ENCODE assay signal across 11 cellular contexts in the genomic region with DNA sequence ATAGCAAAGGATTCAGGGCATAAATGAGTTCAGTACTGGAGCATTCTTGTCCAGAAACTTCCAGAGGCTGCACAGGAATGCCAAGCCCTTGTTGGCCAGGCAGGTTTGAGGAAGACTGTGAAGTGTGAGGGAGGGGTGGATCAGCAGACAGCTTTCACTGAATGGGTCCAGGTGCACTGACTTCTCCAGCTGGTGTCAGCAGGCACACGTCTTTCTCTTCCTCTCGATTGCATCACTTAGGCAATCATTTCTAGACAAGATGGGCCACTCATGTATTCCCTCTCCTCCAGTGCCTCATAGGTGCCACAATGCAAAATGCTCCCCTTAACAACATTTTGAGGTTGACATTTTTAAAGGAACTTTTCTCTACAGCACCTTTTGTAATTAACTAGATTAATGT. TPM values are rescaled to one million over a fixed set of nuclear protein-coding genes. Genes with fewer than 3 reads are reported as not detected.
DNase-seq lines count a peak whose midpoint lies in the region; ATAC-seq, FAIRE-seq and TF ChIP-seq lines count a peak whose summit lies in the region.
"Had no signal": no experiment of that assay in that cellular context is flagged by ENCODE, and none has a peak within 500 bp of the region (broad histone marks: within the 10 kb centered on the region; RNA-seq: fewer than 3 reads in every experiment).

No MANE protein-coding gene starts in this region.

- no peak overlapping the region for H2BK20ac ChIP-seq in IMR-90 (ENCODE audit: low read depth, low read length)

- no peaks in the 10 kb centered on the region for H3K9me3 ChIP-seq in A549
- no peaks in the 10 kb centered on the region for H3K9me3 ChIP-seq in IMR-90 (ENCODE audit: control insufficient read depth, insufficient read depth, low read length)
- no peaks in the 10 kb centered on the region for H3K9me3 ChIP-seq in GM12878 (replicated peaks; ENCODE audit: control insufficient read depth, insufficient read depth, low read length)
- H3K9me3 ChIP-seq in heart right ventricle = no peaks in the 10 kb centered on the region
- H3K9me3 ChIP-seq: ovary, thoracic aorta had no signal

- H3K27ac ChIP-seq in A549 (peak overlapping the region in 1 of 2 experiments; percentile 33; a peak in 2 of 6 replicates), IMR-90 (ENCODE audit: insufficient read depth, low read length) (no peak overlapping the region), GM12878 (ENCODE audit: control insufficient read depth, insufficient read depth) (no peak overlapping the region), heart right ventricle (no peak overlapping the region)
- H3K27ac ChIP-seq: ovary, thoracic aorta had no signal

- no peak overlapping the region for H4K5ac ChIP-seq in IMR-90 (ENCODE audit: low read depth, low read length)

- H3K4me1 ChIP-seq in A549 (peaks cover 13% of the 10 kb centered on the region), IMR-90 (ENCODE audit: control insufficient read depth, insufficient read depth, low read length) (no peaks in the 10 kb centered on the region), GM12878 (ENCODE audit: control insufficient read depth, insufficient read depth, low read length) (no peaks in the 10 kb centered on the region), heart right ventricle (no peaks in the 10 kb centered on the region)

- H3K4ac ChIP-seq in IMR-90 (ENCODE audit: low read depth, low read length) = no peak overlapping the region

- H2AFZ ChIP-seq in IMR-90 (replicated peaks; ENCODE audit: low read length, poor library complexity) (no peak overlapping the region), GM12878 (ENCODE audit: control insufficient read depth, low read depth, low read length) (no peak overlapping the region)

- FAIRE-seq in A549 (lab: Jason Lieb, UNC) (no peak), GM12878 (lab: Jason Lieb, UNC) (no peak)

- peak; percentile 30; the same call in 1 of the 3 replicates for TF ChIP-seq CTCF in A549 (IDR thresholded peaks at IDR 0.05)
- TF ChIP-seq CTCF in GM20000 (IDR thresholded peaks at IDR 0.05; ENCODE audit: extremely low read depth, missing control alignments) = no peak
- no peak for TF ChIP-seq CTCF in IMR-90 (conservative IDR thresholded peaks at IDR 0.05; ENCODE audit: low read depth, low read length)
- TF ChIP-seq CTCF in GM12878 (IDR thresholded peaks at IDR 0.05 in 2 of 3, conservative IDR thresholded peaks at IDR 0.05 in 1 of 3; ENCODE audit: control insufficient read depth in 2 of 3, extremely low read depth in 1 of 3, insufficient read depth in 1 of 3, low read depth in 3 of 3, low read length in 3 of 3) = peak in 1 of 3 experiments; percentile 32; a peak in 2 of 6 replicates
- TF ChIP-seq CTCF in heart right ventricle (IDR thresholded peaks at IDR 0.05) = no peak
- no peak for TF ChIP-seq CTCF in GM10266 (IDR thresholded peaks at IDR 0.05; ENCODE audit: control insufficient read depth, insufficient read depth, low read depth, missing control alignments)

- TF ChIP-seq RAD21 in A549 (conservative IDR thresholded peaks at IDR 0.05 in 1 of 2, IDR thresholded peaks at IDR 0.05 in 1 of 2) (peak; percentile 63 to 72), IMR-90 (IDR thresholded peaks at IDR 0.05; ENCODE audit: low read length) (no peak), GM12878 (IDR thresholded peaks at IDR 0.05; ENCODE audit: insufficient read depth, low read depth, low read length) (peak; percentile 39)

- in situ Hi-C loops in IMR-90 (cut with MboI; ENCODE audit: low sequenced_read_pairs) = no loop called here
- in situ Hi-C loops in GM12878 (cut with MboI) = no loop called here

- RAD21 ChIA-PET in GM12878 (lab: Charles Lee; ENCODE audit: unreplicated experiment) = no interaction called here

- H3K4me3 ChIP-seq in A549 = no peak overlapping the region
- no peak overlapping the region for H3K4me3 ChIP-seq in IMR-90 (ENCODE audit: insufficient read depth, low read depth, low read length)
- H3K4me3 ChIP-seq in GM12878 = no peak overlapping the region
- H3K4me3 ChIP-seq in heart right ventricle = no peak overlapping the region
- H3K4me3 ChIP-seq: ovary, thoracic aorta had no signal

- H3K4me2 ChIP-seq in A549 = peak overlapping the region; percentile 39; the same call in 2 of the 3 replicates
- no peak overlapping the region for H3K4me2 ChIP-seq in IMR-90 (ENCODE audit: low read depth, low read length)
- no peak overlapping the region for H3K4me2 ChIP-seq in GM12878 (ENCODE audit: control insufficient read depth, insufficient read depth)

- H3K23ac ChIP-seq in IMR-90 (ENCODE audit: low read depth, low read length) = no peak overlapping the region

- no peaks in the 10 kb centered on the region for H3K9me1 ChIP-seq in IMR-90 (ENCODE audit: insufficient read depth, low read length)

- no peak overlapping the region for H3K18ac ChIP-seq in IMR-90 (ENCODE audit: low read depth, low read length)

- dilution Hi-C loops in IMR-90 (cut with HindIII; ENCODE audit: low sequenced_read_pairs, unreplicated experiment) = no loop called here

- intact Hi-C loops in IMR-90 (cut with micrococcal nuclease) = no loop called here
- intact Hi-C loops in GM12878 (cut with micrococcal nuclease; ENCODE audit: unreplicated experiment) = no loop called here
- intact Hi-C loops in heart right ventricle (cut with DNase I) = no loop called here

- H3K27me3 ChIP-seq in IMR-90 (ENCODE audit: control insufficient read depth, insufficient read depth, low read length) (peaks cover 1% of the 10 kb centered on the region; the same call in 1 of the 2 replicates), GM12878 (replicated peaks in 1 of 2; ENCODE audit: control insufficient read depth in 2 of 2, insufficient read depth in 2 of 2, low read length in 1 of 2) (no peaks in the 10 kb centered on the region), heart right ventricle (peaks cover 0 to 12% (median 4%) of the 10 kb centered on the region in 7 donors)
- H3K27me3 ChIP-seq: ovary had no signal

- H2AK9ac ChIP-seq in IMR-90 (replicated peaks; ENCODE audit: low read depth, low read length, poor library complexity) = no peak overlapping the region

- no peak overlapping the region for H2BK5ac ChIP-seq in IMR-90 (ENCODE audit: low read depth, low read length, poor library complexity, severe bottlenecking)

- H3K56ac ChIP-seq in IMR-90 (ENCODE audit: extremely low read depth, insufficient read depth, low read length) = no peak overlapping the region

- H4K20me1 ChIP-seq in IMR-90 (ENCODE audit: insufficient read depth, low read length) (no peaks in the 10 kb centered on the region), GM12878 (ENCODE audit: control insufficient read depth, insufficient read depth) (no peaks in the 10 kb centered on the region)

- no peak overlapping the region for H2AK5ac ChIP-seq in IMR-90 (ENCODE audit: low read depth, low read length)

- H4K8ac ChIP-seq in IMR-90 (ENCODE audit: low read depth in 2 of 2, low read length in 2 of 2) = no peak overlapping the region

- no peak overlapping the region for H4K91ac ChIP-seq in IMR-90 (ENCODE audit: insufficient read depth, low read depth, low read length)

- H2BK15ac ChIP-seq in IMR-90 (ENCODE audit: low read depth, low read length) = no peak overlapping the region

- WGBS in A549 (ENCODE audit: missing lambda C conversion rate) = 8% methylated on average over 2 of the region's 2 CpGs
- no CpG with 5 or more reads among the region's 2 CpGs for WGBS in IMR-90 (ENCODE audit: extremely low coverage in 2 of 2, insufficient read length in 1 of 2), 2 experiments
- 30% methylated on average over 2 of the region's 2 CpGs for WGBS in GM12878 (ENCODE audit: insufficient coverage, insufficient replicate concordance, low lambda C conversion rate, missing lambda C conversion rate)
- WGBS in heart right ventricle, 2 donors = 24 to 36% methylated on average over 2 of the region's 2 CpGs

- no peak for TF ChIP-seq EP300 in A549 (IDR thresholded peaks at IDR 0.05)
- TF ChIP-seq EP300 in GM12878 (IDR thresholded peaks at IDR 0.05; ENCODE audit: borderline replicate concordance in 1 of 2, control insufficient read depth in 1 of 2, low read depth in 2 of 2, low read length in 2 of 2) = no peak

- SMC1A ChIA-PET in GM12878 (lab: Charles Lee; ENCODE audit: uncharacterized antibody, unreplicated experiment) = no interaction called here

- no peaks in the 10 kb centered on the region for H3K36me3 ChIP-seq in IMR-90 (ENCODE audit: control insufficient read depth, insufficient read depth, low read length)
- H3K36me3 ChIP-seq in GM12878 (ENCODE audit: control insufficient read depth in 2 of 2, insufficient read depth in 2 of 2, low read length in 1 of 2) = 0 out of 4 replicates have a peak, but pooled peaks cover 0 to 3% of the 10 kb centered on the region in 2 experiments
- H3K36me3 ChIP-seq in heart right ventricle = peaks cover 0 to 18% (median 0%) of the 10 kb centered on the region in 9 donors
- H3K36me3 ChIP-seq: ovary, thoracic aorta had no signal

- POLR2A ChIA-PET in A549 (lab: Yijun Ruan, JAX) = no interaction called here
- POLR2A ChIA-PET in IMR-90 (lab: Charles Lee; ENCODE audit: unreplicated experiment) = no interaction called here
- POLR2A ChIA-PET in GM12878 (lab: Charles Lee) = no interaction called here

- DNase-seq in A549 (ENCODE audit: low read depth in 1 of 2, low spot score in 1 of 2) (peak; percentile 16 to 60), GM20000 (ENCODE audit: low spot score) (peak; percentile 9), IMR-90 (no peak), GM12878 (ENCODE audit: low read depth, low spot score) (no peak), heart right ventricle (no peak), hypothalamus (lab: John Stamatoyannopoulos, UW) (no peak), GM10266 (ENCODE audit: extremely low spot score) (no peak)
- DNase-seq in activated CD4-positive, CD25-positive, alpha-beta regulatory T cell treated with anti-CD3 and anti-CD28 coated beads, Interleukin-2, amount 50 U/mL, for 72 hours = no peak
- DNase-seq: CD8-positive, alpha-beta memory T cell; ovary had no signal

- H3K79me1 ChIP-seq in IMR-90 (ENCODE audit: low read depth in 1 of 2, low read length in 2 of 2) = no peaks in the 10 kb centered on the region

- H3K9ac ChIP-seq in IMR-90 (ENCODE audit: low read depth, low read length) (no peak overlapping the region), GM12878 (ENCODE audit: control insufficient read depth, insufficient read depth, low read length) (no peak overlapping the region)

- no peaks in the 10 kb centered on the region for H3K79me2 ChIP-seq in GM12878 (ENCODE audit: control insufficient read depth, insufficient read depth, low read length)

- BruUV-seq in IMR-90 (replicated peaks; lab: Mats Ljungman, UMichigan) = no TSS peak
- BruUV-seq in GM12878 (replicated peaks; lab: Mats Ljungman, UMichigan) = no TSS peak

- ATAC-seq in A549 = peak; percentile 84 to 85
- ATAC-seq in IMR-90 (ENCODE audit: low read depth) = no peak
- peak; percentile 57 for ATAC-seq in GM12878
- ATAC-seq in heart right ventricle = no peak

- H2BK120ac ChIP-seq in IMR-90 (ENCODE audit: low read depth, low read length) = no peak overlapping the region

- CTCF ChIA-PET in A549 (lab: Yijun Ruan, JAX) = interaction anchor here (0.6 to 1.5 kb wide), 7 partner anchors 10 to 367 kb away, joined by 3 to 4 read pairs (median 3); no protein-coding TSS in a partner anchor
- CTCF ChIA-PET in IMR-90 (lab: Yijun Ruan, JAX) = interaction anchor here (0.6 kb wide), 1 partner anchor 1393 kb away, joined by 5 read pairs; no protein-coding TSS in a partner anchor
- CTCF ChIA-PET in GM12878 (lab: Yijun Ruan, JAX) = no interaction called here

- no peak overlapping the region for H3K14ac ChIP-seq in IMR-90 (replicated peaks; ENCODE audit: low read depth, low read length)

- TF ChIP-seq POLR2A in A549 (IDR thresholded peaks at IDR 0.05; ENCODE audit: low read length) (no peak), IMR-90 (IDR thresholded peaks at IDR 0.05; ENCODE audit: low read depth, low read length) (no peak), GM12878 (IDR thresholded peaks at IDR 0.05; ENCODE audit: low read depth, low read length) (no peak)

RNA-seq across cellular contexts. Expression of gene PLEKHS1, which starts 15.6 kb away (rescaled TPM):
- polyA plus RNA-seq in A549 (2011; rRNA removed) (0.05 and 0.08 TPM in 2 replicates), A549 (2017; fragmentation: RNase III; extraction: RNeasy Plus Mini Kit Qiagen cat#74134 plus additional on column Dnase treatment) (0.03 to 0.09 TPM (median 0.08 TPM) in 3 replicates), IMR-90 (2012; rRNA removed) (not detected in 2 replicates), GM12878 (2011; rRNA removed) (0.03 and 0.04 TPM in 2 replicates), GM12878 (2014; fragmentation: Illumina TruSeq; extraction: Trizol) (not detected in 2 replicates), GM12878 (2014; fragmentation: Nextera tagmentation; extraction: Ambion mirVana) (not detected), GM12878 (2014; rRNA removed) (0.04 and 0.17 TPM in 2 replicates), GM12878 (2016; fragmentation: Nextera tagmentation; extraction: Ambion mirVana) (not detected), heart right ventricle (under 1 TPM in 1 of 2 donors, not detected in 1; 0.01 TPM)
- polyA plus RNA-seq in A549 (2012; cell fraction: cytosol; rRNA removed) = 0.03 TPM in 2 replicates
- polyA plus RNA-seq in A549 (2012; cell fraction: nucleus; rRNA removed) = 0.04 and 0.05 TPM in 2 replicates
- 0.10 TPM in 1 of 2 replicates, not detected in the other for polyA minus RNA-seq in A549 (2011; rRNA and poly(A)+ RNA removed)
- total RNA-seq in IMR-90 (2012; rRNA removed) (not detected in 2 replicates), GM12878 (2014; rRNA removed) (not detected in 2 replicates), GM12878 (2014; rRNA removed; fragmentation: Illumina TruSeq; extraction: Trizol) (not detected in 2 replicates), GM12878 (2021) (not detected in 2 replicates), heart right ventricle (not detected)
- polyA plus RNA-seq in IMR-90 (2012; cell fraction: cytosol; rRNA removed) = not detected in 2 replicates
- polyA plus RNA-seq in IMR-90 (2012; cell fraction: nucleus; rRNA removed; ENCODE audit: low replicate concordance) = not detected in 2 replicates
- not detected in 2 replicates for total RNA-seq in GM12878 (2013; cell fraction: nucleolus; rRNA removed)
- not detected for polyA plus RNA-seq in GM12878 (2011; ENCODE audit: low read depth)
- polyA plus RNA-seq in GM12878 (2011; cell fraction: cytosol; rRNA removed) = not detected in 2 replicates
- polyA plus RNA-seq in GM12878 (2011; cell fraction: nucleus; rRNA removed) = 0.06 TPM in 2 replicates
- not detected in 2 replicates for polyA plus RNA-seq in GM12878 (2012)
- polyA minus RNA-seq in GM12878 (2011; rRNA and poly(A)+ RNA removed) = not detected in 2 replicates
- polyA minus RNA-seq in GM12878 (2011; cell fraction: cytosol; rRNA and poly(A)+ RNA removed) = not detected in 2 replicates
- polyA minus RNA-seq in GM12878 (2011; cell fraction: nucleus; rRNA and poly(A)+ RNA removed) = not detected in 2 replicates
- total RNA-seq: CD8-positive, alpha-beta memory T cell had no signal
- polyA plus RNA-seq: CD8-positive, alpha-beta memory T cell had no signal

RNA-seq across cellular contexts. Expression of gene CASP7, which starts 56.2 kb away (rescaled TPM):
- polyA plus RNA-seq in A549 (2011; rRNA removed) (27.0 and 29.7 TPM in 2 replicates), A549 (2017; fragmentation: RNase III; extraction: RNeasy Plus Mini Kit Qiagen cat#74134 plus additional on column Dnase treatment) (21.4 to 23.9 TPM (median 22.6 TPM) in 3 replicates), IMR-90 (2012; rRNA removed) (14.7 and 15.1 TPM in 2 replicates), GM12878 (2011; rRNA removed) (34.4 and 35.9 TPM in 2 replicates), GM12878 (2014; fragmentation: Illumina TruSeq; extraction: Trizol) (34.0 and 41.3 TPM in 2 replicates), GM12878 (2014; fragmentation: Nextera tagmentation; extraction: Ambion mirVana) (10 to 100 TPM; 27.0 to 29.9 TPM), GM12878 (2014; rRNA removed) (26.3 and 27.5 TPM in 2 replicates), GM12878 (2016; fragmentation: Nextera tagmentation; extraction: Ambion mirVana) (10 to 100 TPM; 23.7 to 25.4 TPM), heart right ventricle (10 to 100 TPM in 1 of 2 donors, 1 to 10 TPM in 1; 5.6 to 12.2 TPM)
- polyA plus RNA-seq in A549 (2012; cell fraction: cytosol; rRNA removed) = 12.1 and 12.6 TPM in 2 replicates
- polyA plus RNA-seq in A549 (2012; cell fraction: nucleus; rRNA removed) = 6.2 and 8.6 TPM in 2 replicates
- polyA minus RNA-seq in A549 (2011; rRNA and poly(A)+ RNA removed) = 11.2 and 14.1 TPM in 2 replicates
- total RNA-seq in IMR-90 (2012; rRNA removed) (16.7 and 20.3 TPM in 2 replicates), GM12878 (2014; rRNA removed) (29.8 and 30.6 TPM in 2 replicates), GM12878 (2014; rRNA removed; fragmentation: Illumina TruSeq; extraction: Trizol) (33.0 and 34.5 TPM in 2 replicates), GM12878 (2021) (25.5 and 25.6 TPM in 2 replicates), heart right ventricle (10 to 100 TPM in 4 of 10 donors, 1 to 10 TPM in 6; 5.7 to 22.3 (median 7.8) TPM)
- polyA plus RNA-seq in IMR-90 (2012; cell fraction: cytosol; rRNA removed) = 4.6 and 6.2 TPM in 2 replicates
- 2.5 and 9.4 TPM in 2 replicates for polyA plus RNA-seq in IMR-90 (2012; cell fraction: nucleus; rRNA removed; ENCODE audit: low replicate concordance)
- 21.0 and 23.4 TPM in 2 replicates for total RNA-seq in GM12878 (2013; cell fraction: nucleolus; rRNA removed)
- polyA plus RNA-seq in GM12878 (2011; ENCODE audit: low read depth) = 23.5 TPM
- polyA plus RNA-seq in GM12878 (2011; cell fraction: cytosol; rRNA removed) = 17.7 and 20.3 TPM in 2 replicates
- polyA plus RNA-seq in GM12878 (2011; cell fraction: nucleus; rRNA removed) = 19.4 and 20.4 TPM in 2 replicates
- polyA plus RNA-seq in GM12878 (2012) = 16.3 and 23.4 TPM in 2 replicates
- 16.9 and 24.1 TPM in 2 replicates for polyA minus RNA-seq in GM12878 (2011; rRNA and poly(A)+ RNA removed)
- 6.8 and 10.7 TPM in 2 replicates for polyA minus RNA-seq in GM12878 (2011; cell fraction: cytosol; rRNA and poly(A)+ RNA removed)
- 6.0 and 7.9 TPM in 2 replicates for polyA minus RNA-seq in GM12878 (2011; cell fraction: nucleus; rRNA and poly(A)+ RNA removed)

Comparison
In these comparisons a context has a peak if more than half of its experiments do, and no peak if none do; other contexts are left out.
1. ATAC-seq: peak in A549 (2 of 2) and GM12878 (single experiment); none in IMR-90 (single experiment) and heart right ventricle (0 of 8).
2. DNase-seq: peak in A549 (2 of 2) and GM20000 (single experiment); none in IMR-90 (single experiment), GM12878 (single experiment), heart right ventricle (0 of 2), hypothalamus (0 of 51), activated CD4-positive, CD25-positive, alpha-beta regulatory T cell treated with anti-CD3 and anti-CD28 coated beads, Interleukin-2, amount 50 U/mL, for 72 hours (single experiment) and GM10266 (single experiment).
3. Of the 24 proteins assayed by ChIP-seq in both GM12878 and A549: peak only in GM12878: none; only in A549: CEBPB and SMC3; in both: RAD21; in neither: 20; mixed calls (peak in some experiments, not most) for 1.